Comparison of ENCODE assay signal across 1 cellular context in genomic region chr2:198297350-198297749, GRCh38.
TF ChIP-seq lines count a peak whose summit lies in the region.

No MANE protein-coding gene starts in this region.

TF ChIP-seq in GM12878, 131 proteins besides CTCF, POLR2A, EP300 and RAD21 (continued from another document):
- no peak for TF ChIP-seq PAX5 (IDR thresholded peaks at IDR 0.05; ENCODE audit: borderline replicate concordance, low read depth, low read length)
